In genomic region chr3:146496246-146496645, GRCh38 we compare ENCODE assay signal across 27 cellular contexts. TPM values are rescaled to one million over a fixed set of nuclear protein-coding genes. Genes with fewer than 3 reads are reported as not detected.
"Had no signal": no experiment of that assay in that cellular context is flagged by ENCODE, and none has a peak within 500 bp of the region (broad histone marks: within the 10 kb centered on the region; RNA-seq: fewer than 3 reads in every experiment).

No MANE protein-coding gene starts in this region.

- H3K9me3 ChIP-seq: ascending aorta, gastroesophageal sphincter, psoas muscle, sigmoid colon, thoracic aorta, uterus had no signal

- H3K27me3 ChIP-seq: ascending aorta, brain microvascular endothelial cell, gastroesophageal sphincter, hepatocyte, neural progenitor cell, sigmoid colon, uterus had no signal

- H3K4me3 ChIP-seq: ascending aorta, coronary artery, gastroesophageal sphincter, hepatocyte, neural progenitor cell, psoas muscle, sigmoid colon, thoracic aorta, uterus had no signal

- H3K36me3 ChIP-seq: ascending aorta, brain microvascular endothelial cell, gastroesophageal sphincter, neural progenitor cell, sigmoid colon, thoracic aorta, uterus had no signal

- H3K27ac ChIP-seq: ascending aorta, brain microvascular endothelial cell, coronary artery, gastroesophageal sphincter, hepatocyte, neural progenitor cell, parathyroid adenoma, psoas muscle, sigmoid colon, thoracic aorta, uterus had no signal

- DNase-seq: activated CD4-positive, alpha-beta T cell treated with anti-CD3 and anti-CD28 coated beads, Interleukin-2, amount 50 U/mL, for 1 hour; activated CD4-positive, CD25-positive, alpha-beta regulatory T cell treated with anti-CD3 and anti-CD28 coated beads, Interleukin-2, amount 50 U/mL, for 72 hours; activated effector memory CD4-positive, alpha-beta T cell treated with Interleukin-2 at 50 U/mL for 16 hours; activated naive CD8-positive, alpha-beta T cell treated with anti-CD3 and anti-CD28 coated beads for 36 hours; brain microvascular endothelial cell; kidney; mesenchymal stem cell; natural killer cell; occipital lobe; psoas muscle; sigmoid colon; small intestine; stimulated activated CD4-positive, alpha-beta T cell treated with anti-CD3 and anti-CD28 coated beads, Interleukin-4, amount 100 ng/mL, for 24 hours; T-helper 17 cell; uterus had no signal

- H3K4me1 ChIP-seq: ascending aorta, gastroesophageal sphincter, neural progenitor cell, parathyroid adenoma, psoas muscle, sigmoid colon, uterus had no signal

RNA-seq across cellular contexts. Expression of gene PLSCR2, which starts 26.9 kb away (rescaled TPM):
- total RNA-seq: activated naive CD4-positive, alpha-beta T cell treated with anti-CD3 and anti-CD28 coated beads for 36 hours; activated naive CD8-positive, alpha-beta T cell treated with anti-CD3 and anti-CD28 coated beads for 36 hours; ascending aorta; cerebellum; hepatocyte; lower leg skin; mononuclear cell; occipital lobe; psoas muscle; sigmoid colon; subcutaneous adipose tissue; T-helper 17 cell; uterus had no signal
